In the genomic region with DNA sequence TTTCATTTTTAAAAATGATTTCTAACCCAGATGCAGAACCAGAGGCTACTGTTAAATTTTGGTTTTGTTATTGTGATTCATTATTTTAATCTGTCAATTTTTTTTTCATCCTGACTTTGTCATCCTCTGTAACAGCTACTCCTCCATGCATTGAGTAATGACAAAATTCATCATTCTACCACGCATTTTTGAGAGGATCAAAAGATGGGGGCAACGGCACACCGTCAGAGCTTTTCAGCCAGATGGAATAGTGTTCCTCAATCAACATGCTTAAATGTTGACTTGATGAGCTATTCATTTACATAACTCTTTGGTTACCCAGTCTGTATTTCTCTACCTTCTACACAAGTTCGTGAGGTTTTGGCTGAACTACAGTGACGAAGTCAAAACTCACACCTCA, we compare ENCODE assay signal across 27 cellular contexts.
"Had no signal": no experiment of that assay in that cellular context is flagged by ENCODE, and none has a peak within 500 bp of the region (broad histone marks: within the 10 kb centered on the region; RNA-seq: fewer than 3 reads in every experiment).

No MANE protein-coding gene starts in this region.

- H3K27me3 ChIP-seq: ascending aorta, breast epithelium, cardiac muscle cell, dorsolateral prefrontal cortex, esophagus squamous epithelium had no signal

- DNase-seq: activated CD4-positive, alpha-beta memory T cell treated with anti-CD3 and anti-CD28 coated beads for 36 hours; activated CD4-positive, alpha-beta T cell treated with anti-CD3 and anti-CD28 coated beads for 36 hours; activated CD4-positive, alpha-beta T cell treated with anti-CD3 and anti-CD28 coated beads, Interleukin-2, amount 10 ng/mL, durations not matched to agents 24 days and 14 days; activated CD4-positive, CD25-positive, alpha-beta regulatory T cell; activated CD4-positive, CD25-positive, alpha-beta regulatory T cell treated with anti-CD3 and anti-CD28 coated beads, Interleukin-2, amount 50 U/mL, for 72 hours; activated CD8-positive, alpha-beta memory T cell treated with anti-CD3 and anti-CD28 coated beads, Interleukin-2, amount 10 ng/mL, durations not matched to agents 7 days and 5 days; activated CD8-positive, alpha-beta memory T cell treated with anti-CD3 and anti-CD28 coated beads, Interleukin-2, amount 50 U/mL, for 4 hours; activated CD8-positive, alpha-beta T cell treated with anti-CD3 and anti-CD28 coated beads, Interleukin-2, amount 10 ng/mL, durations not matched to agents 7 days and 5 days; activated gamma-delta T cell; activated naive CD4-positive, alpha-beta T cell; activated naive CD4-positive, alpha-beta T cell treated with anti-CD3 and anti-CD28 coated beads, Interleukin-2, amount 10 ng/mL, durations not matched to agents 7 days and 5 days; activated naive CD8-positive, alpha-beta T cell treated with anti-CD3 and anti-CD28 coated beads, Interleukin-2, amount 10 ng/mL, durations not matched to agents 7 days and 5 days; activated T-cell treated with anti-CD3 and anti-CD28 coated beads, Interleukin-2, amount 50 U/mL, for 1 hour; activated T-cell treated with anti-CD3 and anti-CD28 coated beads, Interleukin-2, amount 50 U/mL, for 72 hours; dorsolateral prefrontal cortex; effector memory CD4-positive, alpha-beta T cell; esophagus squamous epithelium; foreskin melanocyte; T-helper 2 cell had no signal

- H3K4me1 Mint-ChIP-seq: activated CD4-positive, alpha-beta T cell treated with anti-CD3 and anti-CD28 coated beads for 36 hours; activated CD4-positive, alpha-beta T cell treated with anti-CD3 and anti-CD28 coated beads, Interleukin-2, amount 10 ng/mL, durations not matched to agents 24 days and 14 days; activated CD8-positive, alpha-beta memory T cell treated with anti-CD3 and anti-CD28 coated beads, Interleukin-2, amount 10 ng/mL, durations not matched to agents 7 days and 5 days; activated naive CD4-positive, alpha-beta T cell treated with anti-CD3 and anti-CD28 coated beads, Interleukin-2, amount 10 ng/mL, durations not matched to agents 7 days and 5 days; activated naive CD8-positive, alpha-beta T cell treated with anti-CD3 and anti-CD28 coated beads, Interleukin-2, amount 10 ng/mL, durations not matched to agents 7 days and 5 days; central memory CD8-positive, alpha-beta T cell had no signal

- H3K27ac ChIP-seq: ascending aorta, breast epithelium, cardiac muscle cell, coronary artery, dorsolateral prefrontal cortex, esophagus squamous epithelium had no signal

- ATAC-seq: activated CD4-positive, alpha-beta T cell treated with anti-CD3 and anti-CD28 coated beads for 36 hours; activated CD8-positive, alpha-beta memory T cell treated with anti-CD3 and anti-CD28 coated beads, Interleukin-2, amount 10 ng/mL, durations not matched to agents 7 days and 5 days; activated CD8-positive, alpha-beta T cell treated with anti-CD3 and anti-CD28 coated beads, Interleukin-2, amount 10 ng/mL, durations not matched to agents 7 days and 5 days; activated naive CD4-positive, alpha-beta T cell treated with anti-CD3 and anti-CD28 coated beads, Interleukin-2, amount 50 U/mL, for 72 hours; activated T-cell treated with anti-CD3 and anti-CD28 coated beads, Interleukin-2, amount 50 U/mL, for 72 hours had no signal

- H3K27me3 Mint-ChIP-seq: activated CD4-positive, alpha-beta memory T cell treated with anti-CD3 and anti-CD28 coated beads for 36 hours; activated CD4-positive, alpha-beta T cell treated with anti-CD3 and anti-CD28 coated beads, Interleukin-2, amount 10 ng/mL, durations not matched to agents 24 days and 14 days; activated CD8-positive, alpha-beta memory T cell treated with anti-CD3 and anti-CD28 coated beads, Interleukin-2, amount 10 ng/mL, durations not matched to agents 7 days and 5 days; activated naive CD4-positive, alpha-beta T cell treated with anti-CD3 and anti-CD28 coated beads, Interleukin-2, amount 10 ng/mL, durations not matched to agents 7 days and 5 days; activated naive CD8-positive, alpha-beta T cell treated with anti-CD3 and anti-CD28 coated beads, Interleukin-2, amount 10 ng/mL, durations not matched to agents 7 days and 5 days; brain; central memory CD8-positive, alpha-beta T cell; dendritic cell treated with granulocyte-macrophage colony-stimulating factor and Interleukin-4, amounts not matched to agents 40 ng/mL and 50 ng/mL, for 4 days had no signal

- H3K4me1 ChIP-seq: ascending aorta, breast epithelium, esophagus squamous epithelium had no signal

- H3K36me3 ChIP-seq: ascending aorta, breast epithelium, cardiac muscle cell, esophagus squamous epithelium had no signal

- H3K9me3 ChIP-seq: ascending aorta, breast epithelium, esophagus squamous epithelium had no signal

- H3K9me3 Mint-ChIP-seq: activated CD4-positive, alpha-beta memory T cell treated with anti-CD3 and anti-CD28 coated beads for 36 hours; activated CD4-positive, alpha-beta T cell treated with anti-CD3 and anti-CD28 coated beads, Interleukin-2, amount 10 ng/mL, durations not matched to agents 24 days and 14 days; activated naive CD4-positive, alpha-beta T cell treated with anti-CD3 and anti-CD28 coated beads, Interleukin-2, amount 10 ng/mL, durations not matched to agents 7 days and 5 days; activated naive CD8-positive, alpha-beta T cell treated with anti-CD3 and anti-CD28 coated beads, Interleukin-2, amount 10 ng/mL, durations not matched to agents 7 days and 5 days; brain; central memory CD8-positive, alpha-beta T cell had no signal

- H3K4me3 ChIP-seq: ascending aorta, breast epithelium, cardiac muscle cell, coronary artery, dorsolateral prefrontal cortex, esophagus squamous epithelium had no signal

- H3K27ac Mint-ChIP-seq: activated CD4-positive, alpha-beta memory T cell treated with anti-CD3 and anti-CD28 coated beads for 36 hours; activated CD4-positive, alpha-beta T cell treated with anti-CD3 and anti-CD28 coated beads for 36 hours; activated CD4-positive, alpha-beta T cell treated with anti-CD3 and anti-CD28 coated beads, Interleukin-2, amount 10 ng/mL, durations not matched to agents 24 days and 14 days; activated CD8-positive, alpha-beta memory T cell treated with anti-CD3 and anti-CD28 coated beads, Interleukin-2, amount 10 ng/mL, durations not matched to agents 7 days and 5 days; activated CD8-positive, alpha-beta T cell treated with anti-CD3 and anti-CD28 coated beads, Interleukin-2, amount 10 ng/mL, durations not matched to agents 7 days and 5 days; activated naive CD4-positive, alpha-beta T cell treated with anti-CD3 and anti-CD28 coated beads, Interleukin-2, amount 10 ng/mL, durations not matched to agents 7 days and 5 days; activated naive CD4-positive, alpha-beta T cell treated with anti-CD3 and anti-CD28 coated beads, Interleukin-2, amount 50 U/mL, for 72 hours; activated naive CD8-positive, alpha-beta T cell treated with anti-CD3 and anti-CD28 coated beads, Interleukin-2, amount 10 ng/mL, durations not matched to agents 7 days and 5 days; activated T-cell treated with anti-CD3 and anti-CD28 coated beads, Interleukin-2, amount 50 U/mL, for 72 hours; brain; dendritic cell treated with granulocyte-macrophage colony-stimulating factor and Interleukin-4, amounts not matched to agents 40 ng/mL and 50 ng/mL, for 4 days had no signal

- H3K4me3 Mint-ChIP-seq: activated CD4-positive, alpha-beta memory T cell treated with anti-CD3 and anti-CD28 coated beads for 36 hours; activated CD4-positive, alpha-beta T cell treated with anti-CD3 and anti-CD28 coated beads for 36 hours; activated CD4-positive, alpha-beta T cell treated with anti-CD3 and anti-CD28 coated beads, Interleukin-2, amount 10 ng/mL, durations not matched to agents 24 days and 14 days; activated CD8-positive, alpha-beta memory T cell treated with anti-CD3 and anti-CD28 coated beads, Interleukin-2, amount 10 ng/mL, durations not matched to agents 7 days and 5 days; activated CD8-positive, alpha-beta T cell treated with anti-CD3 and anti-CD28 coated beads, Interleukin-2, amount 10 ng/mL, durations not matched to agents 7 days and 5 days; activated naive CD4-positive, alpha-beta T cell treated with anti-CD3 and anti-CD28 coated beads, Interleukin-2, amount 10 ng/mL, durations not matched to agents 7 days and 5 days; activated naive CD8-positive, alpha-beta T cell treated with anti-CD3 and anti-CD28 coated beads, Interleukin-2, amount 10 ng/mL, durations not matched to agents 7 days and 5 days; activated T-cell treated with anti-CD3 and anti-CD28 coated beads, Interleukin-2, amount 50 U/mL, for 72 hours; brain; central memory CD8-positive, alpha-beta T cell; dendritic cell treated with granulocyte-macrophage colony-stimulating factor and Interleukin-4, amounts not matched to agents 40 ng/mL and 50 ng/mL, for 4 days had no signal

- H3K36me3 Mint-ChIP-seq: activated CD4-positive, alpha-beta memory T cell treated with anti-CD3 and anti-CD28 coated beads for 36 hours; activated CD8-positive, alpha-beta memory T cell treated with anti-CD3 and anti-CD28 coated beads, Interleukin-2, amount 10 ng/mL, durations not matched to agents 7 days and 5 days; activated naive CD4-positive, alpha-beta T cell treated with anti-CD3 and anti-CD28 coated beads, Interleukin-2, amount 10 ng/mL, durations not matched to agents 7 days and 5 days; activated naive CD8-positive, alpha-beta T cell treated with anti-CD3 and anti-CD28 coated beads, Interleukin-2, amount 10 ng/mL, durations not matched to agents 7 days and 5 days; brain had no signal
